31 cellular contexts compared by ENCODE assay signal in the genomic region with DNA sequence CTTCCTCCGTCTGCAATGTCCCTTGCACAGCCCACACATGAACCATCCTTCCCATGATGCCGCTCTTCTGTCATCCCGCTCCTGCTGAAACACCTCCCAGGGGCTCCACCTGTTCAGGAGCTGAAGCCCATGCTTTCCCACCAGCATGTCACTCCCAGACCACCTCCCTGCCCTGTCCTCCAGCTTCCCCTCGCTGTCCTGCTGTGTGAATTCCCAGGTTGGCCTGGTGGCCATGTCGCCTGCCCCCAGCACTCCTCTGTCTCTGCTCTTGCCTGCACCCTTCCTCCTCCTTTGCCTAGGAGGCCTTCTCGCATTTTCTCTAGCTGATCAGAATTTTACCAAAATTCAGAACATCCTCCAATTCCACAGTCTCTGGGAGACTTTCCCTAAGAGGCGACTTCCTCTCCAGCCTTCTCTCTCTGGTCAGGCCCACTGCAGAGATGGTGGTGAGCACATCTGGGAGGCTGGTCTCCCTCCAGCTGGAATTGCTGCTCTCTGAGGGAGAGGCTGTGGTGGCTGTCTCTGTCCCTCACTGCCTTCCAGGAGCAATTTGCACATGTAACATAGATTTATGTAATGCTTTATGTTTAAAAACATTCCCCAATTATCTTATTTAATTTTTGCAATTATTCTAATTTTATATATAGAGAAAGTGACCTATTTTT. TPM values are rescaled to one million over a fixed set of nuclear protein-coding genes. Genes with fewer than 3 reads are reported as not detected.
"Had no signal": no experiment of that assay in that cellular context is flagged by ENCODE, and none has a peak within 500 bp of the region (broad histone marks: within the 10 kb centered on the region; RNA-seq: fewer than 3 reads in every experiment).

No MANE protein-coding gene starts in this region.

- H3K4me1 ChIP-seq: ascending aorta, breast epithelium, gastroesophageal sphincter had no signal

- H3K27ac ChIP-seq: ascending aorta, breast epithelium, cardiac muscle cell, coronary artery, esophagus muscularis mucosa, gastroesophageal sphincter, VCaP had no signal

- DNase-seq: activated CD4-positive, alpha-beta memory T cell treated with anti-CD3 and anti-CD28 coated beads, Interleukin-2, amount 10 ng/mL, durations not matched to agents 7 days and 5 days; activated CD4-positive, alpha-beta T cell treated with anti-CD3 and anti-CD28 coated beads for 1 hour; activated CD4-positive, alpha-beta T cell treated with anti-CD3 and anti-CD28 coated beads for 4 hours; activated CD4-positive, alpha-beta T cell treated with anti-CD3 and anti-CD28 coated beads, Interleukin-2, amount 10 ng/mL, durations not matched to agents 7 days and 5 days; activated CD4-positive, alpha-beta T cell treated with anti-CD3 and anti-CD28 coated beads, Interleukin-2, amount 50 U/mL, for 4 hours; activated CD8-positive, alpha-beta memory T cell treated with anti-CD3 and anti-CD28 coated beads, Interleukin-2, amount 50 U/mL, for 48 hours; activated gamma-delta T cell; activated naive CD4-positive, alpha-beta T cell; activated naive CD4-positive, alpha-beta T cell treated with anti-CD3 and anti-CD28 coated beads, Interleukin-2, amount 10 ng/mL, durations not matched to agents 7 days and 5 days; activated naive CD8-positive, alpha-beta T cell treated with anti-CD3 and anti-CD28 coated beads, Interleukin-2, amount 10 ng/mL, durations not matched to agents 7 days and 5 days; activated T-cell treated with anti-CD3 and anti-CD28 coated beads for 4 hours; activated T-cell treated with anti-CD3 and anti-CD28 coated beads, Interleukin-2, amount 50 U/mL, for 24 hours; activated T-cell treated with anti-CD3 and anti-CD28 coated beads, Interleukin-2, amount 50 U/mL, for 72 hours; central memory CD4-positive, alpha-beta T cell; cerebellar nuclear complex; dermis blood vessel endothelial cell; effector CD4-positive, alpha-beta T cell; effector memory CD8-positive, alpha-beta T cell; erythroblast; foreskin melanocyte; T-helper 2 cell had no signal

- ATAC-seq: activated naive CD4-positive, alpha-beta T cell treated with anti-CD3 and anti-CD28 coated beads, Interleukin-2, amount 50 U/mL, for 72 hours; activated T-cell treated with anti-CD3 and anti-CD28 coated beads, Interleukin-2, amount 50 U/mL, for 72 hours; effector memory CD8-positive, alpha-beta T cell; gastroesophageal sphincter; WTC11 had no signal

- H3K36me3 ChIP-seq: breast epithelium, cardiac muscle cell had no signal

- H3K4me3 ChIP-seq: ascending aorta, breast epithelium, cardiac muscle cell, coronary artery, esophagus muscularis mucosa, gastroesophageal sphincter had no signal

- H3K27me3 ChIP-seq: ascending aorta, breast epithelium, cardiac muscle cell, gastroesophageal sphincter had no signal

- H3K9me3 ChIP-seq: ascending aorta, breast epithelium, esophagus muscularis mucosa, gastroesophageal sphincter had no signal

RNA-seq across cellular contexts. Expression of gene IL1RL2, which starts 8.9 kb away (rescaled TPM):
- total RNA-seq: activated CD4-positive, alpha-beta memory T cell treated with anti-CD3 and anti-CD28 coated beads, Interleukin-2, amount 10 ng/mL, durations not matched to agents 7 days and 5 days; activated CD4-positive, alpha-beta T cell treated with anti-CD3 and anti-CD28 coated beads, Interleukin-2, amount 10 ng/mL, durations not matched to agents 7 days and 5 days; activated naive CD8-positive, alpha-beta T cell treated with anti-CD3 and anti-CD28 coated beads, Interleukin-2, amount 10 ng/mL, durations not matched to agents 7 days and 5 days; ascending aorta; cardiac muscle cell; T-helper 1 cell treated with Interleukin-12 subunit alpha and Interleukin-12 subunit beta and Interleukin-4 antibody, amounts not matched to agents 30 ng/mL and 1 ng/mL, for 36 hours; WTC11 had no signal
